11 cellular contexts compared by ENCODE assay signal in genomic region chr20:4925842-4926530, GRCh38.
DNase-seq lines count a peak whose midpoint lies in the region; ATAC-seq and TF ChIP-seq lines count a peak whose summit lies in the region.
"Had no signal": no experiment of that assay in that cellular context is flagged by ENCODE, and none has a peak within 500 bp of the region (broad histone marks: within the 10 kb centered on the region; RNA-seq: fewer than 3 reads in every experiment).

No MANE protein-coding gene starts in this region.

- H3K4me1 Mint-ChIP-seq in activated CD4-positive, alpha-beta memory T cell treated with anti-CD3 and anti-CD28 coated beads for 36 hours (ENCODE audit: low read depth): peaks cover 2% of the 10 kb centered on the region

- H3K27ac Mint-ChIP-seq in activated CD4-positive, alpha-beta memory T cell treated with anti-CD3 and anti-CD28 coated beads for 36 hours: no peak overlapping the region

- peak overlapping the region; percentile 76 to 87 for H3K27ac ChIP-seq in testis

- CTCF ChIA-PET in activated CD4-positive, alpha-beta memory T cell treated with anti-CD3 and anti-CD28 coated beads for 36 hours (lab: Charles Lee): no interaction called here

- no peak for TF ChIP-seq POLR2A in testis (IDR thresholded peaks at IDR 0.05)

- POLR2A ChIA-PET in activated CD4-positive, alpha-beta memory T cell treated with anti-CD3 and anti-CD28 coated beads for 36 hours (lab: Charles Lee): no interaction called here

- no peaks in the 10 kb centered on the region for H3K27me3 Mint-ChIP-seq in activated CD4-positive, alpha-beta memory T cell treated with anti-CD3 and anti-CD28 coated beads for 36 hours
- H3K27me3 Mint-ChIP-seq: naive thymus-derived CD4-positive, alpha-beta T cell had no signal

- DNase-seq in M059J (ENCODE audit: low read depth) (peak; percentile 86), choroid plexus epithelial cell (ENCODE audit: low read depth) (peak; percentile 64), left lobe of liver (ENCODE audit: low spot score) (peak; percentile 77), testis (peak; percentile 67)
- no peak for DNase-seq in activated CD4-positive, alpha-beta memory T cell treated with anti-CD3 and anti-CD28 coated beads for 36 hours
- DNase-seq: activated naive CD4-positive, alpha-beta T cell; naive thymus-derived CD4-positive, alpha-beta T cell had no signal

- H3K36me3 Mint-ChIP-seq in activated CD4-positive, alpha-beta memory T cell treated with anti-CD3 and anti-CD28 coated beads for 36 hours: peaks cover 3% of the 10 kb centered on the region

- no peaks in the 10 kb centered on the region for H3K36me3 ChIP-seq in testis (ENCODE audit: low read depth, missing control alignments)
- H3K36me3 ChIP-seq: Peyer's patch had no signal

- WGBS in testis, 2 donors: 56 to 59% methylated on average over 15 of the region's 15 CpGs

- TF ChIP-seq CTCF in choroid plexus epithelial cell (conservative IDR thresholded peaks at IDR 0.05; ENCODE audit: low read depth, low read length) (no peak), testis (IDR thresholded peaks at IDR 0.05) (no peak)

- intact Hi-C loops in testis (cut with DNase I; ENCODE audit: low total_unique reads): no loop called here
- intact Hi-C loops in activated CD4-positive, alpha-beta memory T cell treated with anti-CD3 and anti-CD28 coated beads for 36 hours (cut with micrococcal nuclease): no loop called here

- no peaks in the 10 kb centered on the region for H3K27me3 ChIP-seq in testis
- H3K27me3 ChIP-seq: Peyer's patch had no signal

- H3K4me1 ChIP-seq in testis: peaks cover 19% of the 10 kb centered on the region

- H3K4me3 ChIP-seq in choroid plexus epithelial cell (ENCODE audit: low read depth, low read length): no peak overlapping the region
- H3K4me3 ChIP-seq in testis: no peak overlapping the region

- ATAC-seq in left lobe of liver: peak; percentile 81
- no peak for ATAC-seq in GM18502 (IDR thresholded peaks at IDR 0.05; ENCODE audit: poor library complexity, unreplicated experiment)
- ATAC-seq in GM21717 (IDR thresholded peaks at IDR 0.05; ENCODE audit: unreplicated experiment): no peak
- no peak for ATAC-seq in HG02970 (IDR thresholded peaks at IDR 0.05; ENCODE audit: low FRiP score, unreplicated experiment)
- ATAC-seq: naive thymus-derived CD4-positive, alpha-beta T cell had no signal

- H3K4me3 Mint-ChIP-seq in activated CD4-positive, alpha-beta memory T cell treated with anti-CD3 and anti-CD28 coated beads for 36 hours: no peak overlapping the region
- H3K4me3 Mint-ChIP-seq: naive thymus-derived CD4-positive, alpha-beta T cell had no signal

- no peaks in the 10 kb centered on the region for H3K9me3 ChIP-seq in testis
- H3K9me3 ChIP-seq: Peyer's patch had no signal

- no peaks in the 10 kb centered on the region for H3K9me3 Mint-ChIP-seq in activated CD4-positive, alpha-beta memory T cell treated with anti-CD3 and anti-CD28 coated beads for 36 hours
- H3K9me3 Mint-ChIP-seq: naive thymus-derived CD4-positive, alpha-beta T cell had no signal
